ENCODE assay signal across 9 cellular contexts in genomic region chr22:17157714-17158113, GRCh38. TPM values are rescaled to one million over a fixed set of nuclear protein-coding genes. Genes with fewer than 3 reads are reported as not detected.
DNase-seq lines count a peak whose midpoint lies in the region; ATAC-seq, FAIRE-seq and TF ChIP-seq lines count a peak whose summit lies in the region.
"Had no signal": no experiment of that assay in that cellular context is flagged by ENCODE, and none has a peak within 500 bp of the region (broad histone marks: within the 10 kb centered on the region; RNA-seq: fewer than 3 reads in every experiment).

No MANE protein-coding gene starts in this region.

- no peak for DNase-seq in activated naive CD4-positive, alpha-beta T cell treated with anti-CD3 and anti-CD28 coated beads for 36 hours
- DNase-seq in activated naive CD4-positive, alpha-beta T cell (lab: John Stamatoyannopoulos, UW), result no peak
- DNase-seq in stomach (no peak), MV-4-11 (lab: John Stamatoyannopoulos, UW) (no peak), RCC 7860 (ENCODE audit: low spot score) (no peak), SHP77 (lab: John Stamatoyannopoulos, UW) (no peak)

- CTCF ChIA-PET in activated naive CD4-positive, alpha-beta T cell treated with anti-CD3 and anti-CD28 coated beads for 36 hours (lab: Charles Lee), result interaction anchor here (1.0 to 2.1 kb wide), 4 partner anchors 14 to 344 kb away, joined by 4 to 20 read pairs (median 5); no protein-coding TSS in a partner anchor

- H3K4me1 ChIP-seq in gastroesophageal sphincter (peaks cover 0 to 57% (median 12%) of the 10 kb centered on the region in 3 donors), stomach (peaks cover 20 to 66% (median 43%) of the 10 kb centered on the region in 4 donors)

- WGBS in gastroesophageal sphincter (ENCODE audit: low coverage in 1 of 2), 2 donors, result 87 to 88% methylated on average over 2 to 3 of the region's 3 CpGs
- 74 to 88% (median 85%) methylated on average over 3 of the region's 3 CpGs for WGBS in stomach, 5 donors

- H3K36me3 ChIP-seq in gastroesophageal sphincter (no peaks in the 10 kb centered on the region), stomach (no peaks in the 10 kb centered on the region)

- H3K4me3 ChIP-seq in gastroesophageal sphincter (peak overlapping the region in 1 of 2 donors; percentile 73), stomach (peak overlapping the region in 3 of 4 donors; percentile 66 to 89 (median 69))

- H3K27ac ChIP-seq in VCaP (peak overlapping the region; percentile 96), gastroesophageal sphincter (peak overlapping the region in 3 of 4 donors; percentile 88 to 95 (median 91)), stomach (peak overlapping the region in 3 of 5 donors; percentile 91 to 93 (median 93))

- TF ChIP-seq EP300 in gastroesophageal sphincter (IDR thresholded peaks at IDR 0.05) (no peak), stomach (IDR thresholded peaks at IDR 0.05) (no peak)

- H3K36me3 Mint-ChIP-seq in activated naive CD4-positive, alpha-beta T cell treated with anti-CD3 and anti-CD28 coated beads for 36 hours (ENCODE audit: low read depth), result peaks cover 7% of the 10 kb centered on the region

- H3K9me3 ChIP-seq in gastroesophageal sphincter (no peaks in the 10 kb centered on the region), stomach (no peaks in the 10 kb centered on the region)

- peaks cover 41% of the 10 kb centered on the region for H3K4me1 Mint-ChIP-seq in activated naive CD4-positive, alpha-beta T cell treated with anti-CD3 and anti-CD28 coated beads for 36 hours (ENCODE audit: low read depth)

- H3K27ac Mint-ChIP-seq in activated naive CD4-positive, alpha-beta T cell treated with anti-CD3 and anti-CD28 coated beads for 36 hours, result no peak overlapping the region

- H3K4me3 Mint-ChIP-seq in activated naive CD4-positive, alpha-beta T cell treated with anti-CD3 and anti-CD28 coated beads for 36 hours, result peak overlapping the region; percentile 82

- no peaks in the 10 kb centered on the region for H3K9me3 Mint-ChIP-seq in activated naive CD4-positive, alpha-beta T cell treated with anti-CD3 and anti-CD28 coated beads for 36 hours

- TF ChIP-seq POLR2A in gastroesophageal sphincter (IDR thresholded peaks at IDR 0.05) (no peak), stomach (IDR thresholded peaks at IDR 0.05) (no peak)

- FAIRE-seq in RCC 7860 (lab: Jason Lieb, UNC), result no peak
- FAIRE-seq: islet of Langerhans had no signal

- ATAC-seq in gastroesophageal sphincter, result no peak

- TF ChIP-seq CTCF in VCaP (conservative IDR thresholded peaks at IDR 0.05) (no peak), gastroesophageal sphincter (IDR thresholded peaks at IDR 0.05) (no peak), stomach (IDR thresholded peaks at IDR 0.05) (no peak)

- intact Hi-C loops in activated naive CD4-positive, alpha-beta T cell treated with anti-CD3 and anti-CD28 coated beads for 36 hours (cut with micrococcal nuclease), result loop anchor here (2.0 to 5.0 kb wide), 4 partner anchors 37 to 471 kb away; partner anchors contain the start of genes ATP6V1E1 and TMEM121B
- intact Hi-C loops in stomach (cut with DNase I; ENCODE audit: low total_unique reads), result no loop called here

- H3K27me3 ChIP-seq in gastroesophageal sphincter (no peaks in the 10 kb centered on the region), stomach (no peaks in the 10 kb centered on the region)

- no peaks in the 10 kb centered on the region for H3K27me3 Mint-ChIP-seq in activated naive CD4-positive, alpha-beta T cell treated with anti-CD3 and anti-CD28 coated beads for 36 hours (ENCODE audit: low read depth)

RNA-seq across cellular contexts. Expression of gene HDHD5, which starts 1.4 kb away (rescaled TPM):
- 10 to 100 TPM; 40.1 to 43.7 TPM for total RNA-seq in activated naive CD4-positive, alpha-beta T cell treated with anti-CD3 and anti-CD28 coated beads for 36 hours
- 10 to 100 TPM; 20.4 to 37.1 (median 33.0) TPM for total RNA-seq in gastroesophageal sphincter
- total RNA-seq in stomach, result 100 to 1,000 TPM in 1 of 5 donors, 10 to 100 TPM in 4; 22.8 to 190 (median 55.4) TPM
- polyA plus RNA-seq in stomach, result 10 to 100 TPM; 26.5 to 31.8 (median 30.5) TPM

RNA-seq across cellular contexts. Expression of gene TMEM121B, which starts 36.6 kb away (rescaled TPM):
- under 1 TPM; 0.19 to 0.22 TPM for total RNA-seq in activated naive CD4-positive, alpha-beta T cell treated with anti-CD3 and anti-CD28 coated beads for 36 hours
- total RNA-seq in gastroesophageal sphincter (under 1 TPM; 0.30 to 0.81 (median 0.54) TPM), stomach (under 1 TPM in 2 of 5 donors, not detected in 3; 0.37 to 0.45 TPM)
- polyA plus RNA-seq in stomach, result under 1 TPM in 2 of 3 donors, not detected in 1; 0.08 to 0.12 TPM
